In the genomic region with DNA sequence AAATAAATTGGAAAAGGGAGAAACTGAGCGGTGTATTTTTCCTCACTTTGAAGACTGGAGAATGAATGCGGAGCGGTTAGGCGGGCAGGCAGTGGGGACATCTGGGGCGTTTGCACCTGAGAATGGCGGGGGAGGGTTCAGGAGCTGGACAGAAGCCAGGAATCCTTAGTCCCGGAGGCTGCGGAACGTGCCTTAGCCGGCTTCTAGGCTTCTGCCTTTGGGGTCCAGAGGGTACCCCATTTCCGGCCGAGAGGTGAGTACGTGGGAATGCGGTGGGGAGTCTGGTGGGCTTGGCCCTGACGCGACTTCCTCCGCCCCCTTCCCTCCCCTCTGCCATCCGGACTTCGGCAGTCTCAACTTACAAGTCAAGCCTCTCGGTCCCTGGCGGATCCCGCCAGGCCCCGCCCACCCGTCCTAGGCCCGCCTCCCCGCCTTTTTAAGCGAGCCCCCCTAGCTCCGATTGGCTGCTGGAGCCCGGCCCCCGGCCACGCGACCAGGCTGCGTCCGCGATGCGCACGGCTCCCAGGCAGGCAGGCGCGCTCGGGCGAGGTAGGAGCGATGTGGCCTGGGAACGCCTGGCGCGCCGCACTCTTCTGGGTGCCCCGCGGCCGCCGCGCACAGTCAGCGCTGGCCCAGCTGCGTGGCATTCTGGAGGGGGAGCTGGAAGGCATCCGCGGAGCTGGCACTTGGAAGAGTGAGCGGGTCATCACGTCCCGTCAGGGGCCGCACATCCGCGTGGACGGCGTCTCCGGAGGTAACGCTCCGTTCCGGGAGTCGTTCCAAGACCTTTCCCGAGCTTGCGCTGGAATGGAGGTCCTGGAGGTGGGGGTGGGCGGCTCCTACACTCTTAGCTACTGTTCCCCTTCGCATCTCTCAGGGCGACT, we compare ENCODE assay signal across 1 cellular context.
TF ChIP-seq lines count a peak whose summit lies in the region.

A gene (plus strand): TSS at position 525 of the 884 bp plus-strand sequence. CDS start 34 bp downstream, at position 559.

TF ChIP-seq in K562, 482 proteins besides CTCF, POLR2A, EP300 and RAD21 (continued from another document and continues in another):
- TF ChIP-seq ZBTB8A (IDR thresholded peaks at IDR 0.05; ENCODE audit: partially characterized antibody) (no peak), GTF2A2 (tag; IDR thresholded peaks at IDR 0.05) (no peak), ZNF77 (CRISPR knock-in tag; IDR thresholded peaks at IDR 0.05) (no peak), POLR2AphosphoS5 (IDR thresholded peaks at IDR 0.05; ENCODE audit: control insufficient read depth, insufficient read depth, low read depth, low read length) (no peak), ZNF445 (CRISPR knock-in tag; IDR thresholded peaks at IDR 0.05; ENCODE audit: low read depth) (no peak), ESRRB (CRISPR knock-in tag; IDR thresholded peaks at IDR 0.05; ENCODE audit: borderline replicate concordance) (no peak), ZNF274 (IDR thresholded peaks at IDR 0.05; ENCODE audit: borderline replicate concordance, low read depth, low read length) (no peak), ZNF347 (CRISPR knock-in tag; IDR thresholded peaks at IDR 0.05; ENCODE audit: low read depth) (no peak), CBX1 (IDR thresholded peaks at IDR 0.05; ENCODE audit: low read depth) (no peak), JUNB (CRISPR knock-in tag; conservative IDR thresholded peaks at IDR 0.05) (no peak), NFIX (CRISPR knock-in tag; IDR thresholded peaks at IDR 0.05; ENCODE audit: low read depth) (no peak), PPARD (CRISPR knock-in tag; IDR thresholded peaks at IDR 0.05) (no peak), MCM3 (IDR thresholded peaks at IDR 0.05) (no peak), STAG1 (CRISPR knock-in tag; IDR thresholded peaks at IDR 0.05; ENCODE audit: borderline replicate concordance) (no peak), ETV1 (tag; conservative IDR thresholded peaks at IDR 0.05; ENCODE audit: low read depth) (0 out of 2 replicates have a peak, but pooled peaks have one; percentile 25), NFRKB (IDR thresholded peaks at IDR 0.05; ENCODE audit: low read depth) (no peak), ZC3H4 (CRISPR knock-in tag; IDR thresholded peaks at IDR 0.05; ENCODE audit: borderline replicate concordance) (no peak), XRCC4 (IDR thresholded peaks at IDR 0.05; ENCODE audit: extremely low read depth, insufficient read depth, insufficient read length) (no peak), RFX5 (IDR thresholded peaks at IDR 0.05; ENCODE audit: low read depth, low read length) (no peak), COPS2 (conservative IDR thresholded peaks at IDR 0.05) (no peak), RFX1 (IDR thresholded peaks at IDR 0.05) (no peak), ZNF23 (CRISPR knock-in tag; IDR thresholded peaks at IDR 0.05) (no peak), NCOA4 (IDR thresholded peaks at IDR 0.05; ENCODE audit: partially characterized antibody) (no peak), CBX8 (IDR thresholded peaks at IDR 0.05; ENCODE audit: borderline replicate concordance, extremely low read depth, low read depth, low read length, poor library complexity, severe bottlenecking) (no peak), HLTF (IDR thresholded peaks at IDR 0.05) (no peak), HMGN3 (IDR thresholded peaks at IDR 0.05; ENCODE audit: borderline replicate concordance, extremely low read depth, insufficient read length, low read depth, low read length) (peak; percentile 51), NR4A1 (CRISPR knock-in tag; IDR thresholded peaks at IDR 0.05) (no peak), NR4A1 (tag; IDR thresholded peaks at IDR 0.05) (no peak), L3MBTL2 (IDR thresholded peaks at IDR 0.05) (peak; percentile 66), SREBF1 (IDR thresholded peaks at IDR 0.05; ENCODE audit: borderline replicate concordance, low read depth, low read length) (no peak), ZNF3 (CRISPR knock-in tag; IDR thresholded peaks at IDR 0.05) (no peak), ZSCAN32 (CRISPR knock-in tag; IDR thresholded peaks at IDR 0.05) (no peak), ASH1L (IDR thresholded peaks at IDR 0.05; ENCODE audit: borderline replicate concordance, low read depth, partially characterized antibody) (no peak), GATA2 (CRISPR knock-in tag; IDR thresholded peaks at IDR 0.05) (no peak), ZNF717 (CRISPR knock-in tag; IDR thresholded peaks at IDR 0.05) (no peak), ZNF408 (CRISPR knock-in tag; IDR thresholded peaks at IDR 0.05; ENCODE audit: low read depth) (no peak), HEY1 (CRISPR knock-in tag; IDR thresholded peaks at IDR 0.05; ENCODE audit: borderline replicate concordance) (no peak), XRCC3 (IDR thresholded peaks at IDR 0.05) (no peak)
- TF ChIP-seq, protein P1, sequence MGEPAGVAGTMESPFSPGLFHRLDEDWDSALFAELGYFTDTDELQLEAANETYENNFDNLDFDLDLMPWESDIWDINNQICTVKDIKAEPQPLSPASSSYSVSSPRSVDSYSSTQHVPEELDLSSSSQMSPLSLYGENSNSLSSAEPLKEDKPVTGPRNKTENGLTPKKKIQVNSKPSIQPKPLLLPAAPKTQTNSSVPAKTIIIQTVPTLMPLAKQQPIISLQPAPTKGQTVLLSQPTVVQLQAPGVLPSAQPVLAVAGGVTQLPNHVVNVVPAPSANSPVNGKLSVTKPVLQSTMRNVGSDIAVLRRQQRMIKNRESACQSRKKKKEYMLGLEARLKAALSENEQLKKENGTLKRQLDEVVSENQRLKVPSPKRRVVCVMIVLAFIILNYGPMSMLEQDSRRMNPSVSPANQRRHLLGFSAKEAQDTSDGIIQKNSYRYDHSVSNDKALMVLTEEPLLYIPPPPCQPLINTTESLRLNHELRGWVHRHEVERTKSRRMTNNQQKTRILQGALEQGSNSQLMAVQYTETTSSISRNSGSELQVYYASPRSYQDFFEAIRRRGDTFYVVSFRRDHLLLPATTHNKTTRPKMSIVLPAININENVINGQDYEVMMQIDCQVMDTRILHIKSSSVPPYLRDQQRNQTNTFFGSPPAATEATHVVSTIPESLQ (CRISPR knock-in tag; IDR thresholded peaks at IDR 0.05), result no peak
- TF ChIP-seq, protein P2, sequence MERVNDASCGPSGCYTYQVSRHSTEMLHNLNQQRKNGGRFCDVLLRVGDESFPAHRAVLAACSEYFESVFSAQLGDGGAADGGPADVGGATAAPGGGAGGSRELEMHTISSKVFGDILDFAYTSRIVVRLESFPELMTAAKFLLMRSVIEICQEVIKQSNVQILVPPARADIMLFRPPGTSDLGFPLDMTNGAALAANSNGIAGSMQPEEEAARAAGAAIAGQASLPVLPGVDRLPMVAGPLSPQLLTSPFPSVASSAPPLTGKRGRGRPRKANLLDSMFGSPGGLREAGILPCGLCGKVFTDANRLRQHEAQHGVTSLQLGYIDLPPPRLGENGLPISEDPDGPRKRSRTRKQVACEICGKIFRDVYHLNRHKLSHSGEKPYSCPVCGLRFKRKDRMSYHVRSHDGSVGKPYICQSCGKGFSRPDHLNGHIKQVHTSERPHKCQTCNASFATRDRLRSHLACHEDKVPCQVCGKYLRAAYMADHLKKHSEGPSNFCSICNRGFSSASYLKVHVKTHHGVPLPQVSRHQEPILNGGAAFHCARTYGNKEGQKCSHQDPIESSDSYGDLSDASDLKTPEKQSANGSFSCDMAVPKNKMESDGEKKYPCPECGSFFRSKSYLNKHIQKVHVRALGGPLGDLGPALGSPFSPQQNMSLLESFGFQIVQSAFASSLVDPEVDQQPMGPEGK (CRISPR knock-in tag; IDR thresholded peaks at IDR 0.05; ENCODE audit: borderline replicate concordance), result no peak
- TF ChIP-seq, protein P3, sequence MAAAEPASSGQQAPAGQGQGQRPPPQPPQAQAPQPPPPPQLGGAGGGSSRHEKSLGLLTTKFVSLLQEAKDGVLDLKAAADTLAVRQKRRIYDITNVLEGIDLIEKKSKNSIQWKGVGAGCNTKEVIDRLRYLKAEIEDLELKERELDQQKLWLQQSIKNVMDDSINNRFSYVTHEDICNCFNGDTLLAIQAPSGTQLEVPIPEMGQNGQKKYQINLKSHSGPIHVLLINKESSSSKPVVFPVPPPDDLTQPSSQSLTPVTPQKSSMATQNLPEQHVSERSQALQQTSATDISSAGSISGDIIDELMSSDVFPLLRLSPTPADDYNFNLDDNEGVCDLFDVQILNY (CRISPR knock-in tag; IDR thresholded peaks at IDR 0.05), result no peak
- TF ChIP-seq, protein P4, sequence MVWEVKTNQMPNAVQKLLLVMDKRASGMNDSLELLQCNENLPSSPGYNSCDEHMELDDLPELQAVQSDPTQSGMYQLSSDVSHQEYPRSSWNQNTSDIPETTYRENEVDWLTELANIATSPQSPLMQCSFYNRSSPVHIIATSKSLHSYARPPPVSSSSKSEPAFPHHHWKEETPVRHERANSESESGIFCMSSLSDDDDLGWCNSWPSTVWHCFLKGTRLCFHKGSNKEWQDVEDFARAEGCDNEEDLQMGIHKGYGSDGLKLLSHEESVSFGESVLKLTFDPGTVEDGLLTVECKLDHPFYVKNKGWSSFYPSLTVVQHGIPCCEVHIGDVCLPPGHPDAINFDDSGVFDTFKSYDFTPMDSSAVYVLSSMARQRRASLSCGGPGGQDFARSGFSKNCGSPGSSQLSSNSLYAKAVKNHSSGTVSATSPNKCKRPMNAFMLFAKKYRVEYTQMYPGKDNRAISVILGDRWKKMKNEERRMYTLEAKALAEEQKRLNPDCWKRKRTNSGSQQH (CRISPR knock-in tag; IDR thresholded peaks at IDR 0.05), result no peak
- TF ChIP-seq, protein P5, sequence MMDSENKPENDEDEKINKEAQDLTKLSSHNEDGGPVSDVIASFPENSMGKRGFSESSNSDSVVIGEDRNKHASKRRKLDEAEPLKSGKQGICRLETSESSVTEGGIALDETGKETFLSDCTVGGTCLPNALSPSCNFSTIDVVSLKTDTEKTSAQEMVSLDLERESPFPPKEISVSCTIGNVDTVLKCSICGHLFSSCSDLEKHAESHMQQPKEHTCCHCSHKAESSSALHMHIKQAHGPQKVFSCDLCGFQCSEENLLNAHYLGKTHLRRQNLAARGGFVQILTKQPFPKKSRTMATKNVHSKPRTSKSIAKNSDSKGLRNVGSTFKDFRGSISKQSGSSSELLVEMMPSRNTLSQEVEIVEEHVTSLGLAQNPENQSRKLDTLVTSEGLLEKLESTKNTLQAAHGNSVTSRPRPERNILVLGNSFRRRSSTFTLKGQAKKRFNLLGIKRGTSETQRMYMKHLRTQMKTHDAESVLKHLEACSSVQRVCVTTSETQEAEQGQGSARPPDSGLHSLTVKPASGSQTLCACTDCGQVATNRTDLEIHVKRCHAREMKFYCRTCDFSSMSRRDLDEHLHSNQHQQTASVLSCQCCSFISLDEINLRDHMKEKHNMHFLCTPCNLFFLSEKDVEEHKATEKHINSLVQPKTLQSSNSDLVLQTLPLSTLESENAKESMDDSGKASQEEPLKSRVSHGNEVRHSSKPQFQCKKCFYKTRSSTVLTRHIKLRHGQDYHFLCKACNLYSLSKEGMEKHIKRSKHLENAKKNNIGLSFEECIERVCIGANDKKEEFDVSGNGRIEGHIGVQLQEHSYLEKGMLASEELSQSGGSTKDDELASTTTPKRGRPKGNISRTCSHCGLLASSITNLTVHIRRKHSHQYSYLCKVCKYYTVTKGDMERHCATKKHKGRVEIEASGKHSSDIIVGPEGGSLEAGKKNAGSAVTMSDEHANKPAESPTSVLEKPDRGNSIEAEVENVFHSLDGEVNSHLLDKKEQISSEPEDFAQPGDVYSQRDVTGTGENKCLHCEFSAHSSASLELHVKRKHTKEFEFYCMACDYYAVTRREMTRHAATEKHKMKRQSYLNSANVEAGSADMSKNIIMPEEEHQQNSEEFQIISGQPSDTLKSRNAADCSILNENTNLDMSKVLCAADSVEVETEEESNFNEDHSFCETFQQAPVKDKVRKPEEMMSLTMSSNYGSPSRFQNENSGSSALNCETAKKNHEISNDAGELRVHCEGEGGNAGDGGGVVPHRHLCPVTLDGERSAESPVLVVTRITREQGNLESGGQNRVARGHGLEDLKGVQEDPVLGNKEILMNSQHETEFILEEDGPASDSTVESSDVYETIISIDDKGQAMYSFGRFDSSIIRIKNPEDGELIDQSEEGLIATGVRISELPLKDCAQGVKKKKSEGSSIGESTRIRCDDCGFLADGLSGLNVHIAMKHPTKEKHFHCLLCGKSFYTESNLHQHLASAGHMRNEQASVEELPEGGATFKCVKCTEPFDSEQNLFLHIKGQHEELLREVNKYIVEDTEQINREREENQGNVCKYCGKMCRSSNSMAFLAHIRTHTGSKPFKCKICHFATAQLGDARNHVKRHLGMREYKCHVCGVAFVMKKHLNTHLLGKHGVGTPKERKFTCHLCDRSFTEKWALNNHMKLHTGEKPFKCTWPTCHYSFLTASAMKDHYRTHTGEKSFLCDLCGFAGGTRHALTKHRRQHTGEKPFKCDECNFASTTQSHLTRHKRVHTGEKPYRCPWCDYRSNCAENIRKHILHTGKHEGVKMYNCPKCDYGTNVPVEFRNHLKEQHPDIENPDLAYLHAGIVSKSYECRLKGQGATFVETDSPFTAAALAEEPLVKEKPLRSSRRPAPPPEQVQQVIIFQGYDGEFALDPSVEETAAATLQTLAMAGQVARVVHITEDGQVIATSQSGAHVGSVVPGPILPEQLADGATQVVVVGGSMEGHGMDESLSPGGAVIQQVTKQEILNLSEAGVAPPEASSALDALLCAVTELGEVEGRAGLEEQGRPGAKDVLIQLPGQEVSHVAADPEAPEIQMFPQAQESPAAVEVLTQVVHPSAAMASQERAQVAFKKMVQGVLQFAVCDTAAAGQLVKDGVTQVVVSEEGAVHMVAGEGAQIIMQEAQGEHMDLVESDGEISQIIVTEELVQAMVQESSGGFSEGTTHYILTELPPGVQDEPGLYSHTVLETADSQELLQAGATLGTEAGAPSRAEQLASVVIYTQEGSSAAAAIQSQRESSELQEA (IDR thresholded peaks at IDR 0.05; ENCODE audit: low read depth), result no peak
- TF ChIP-seq, protein P6, sequence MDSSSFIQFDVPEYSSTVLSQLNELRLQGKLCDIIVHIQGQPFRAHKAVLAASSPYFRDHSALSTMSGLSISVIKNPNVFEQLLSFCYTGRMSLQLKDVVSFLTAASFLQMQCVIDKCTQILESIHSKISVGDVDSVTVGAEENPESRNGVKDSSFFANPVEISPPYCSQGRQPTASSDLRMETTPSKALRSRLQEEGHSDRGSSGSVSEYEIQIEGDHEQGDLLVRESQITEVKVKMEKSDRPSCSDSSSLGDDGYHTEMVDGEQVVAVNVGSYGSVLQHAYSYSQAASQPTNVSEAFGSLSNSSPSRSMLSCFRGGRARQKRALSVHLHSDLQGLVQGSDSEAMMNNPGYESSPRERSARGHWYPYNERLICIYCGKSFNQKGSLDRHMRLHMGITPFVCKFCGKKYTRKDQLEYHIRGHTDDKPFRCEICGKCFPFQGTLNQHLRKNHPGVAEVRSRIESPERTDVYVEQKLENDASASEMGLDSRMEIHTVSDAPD (CRISPR knock-in tag; IDR thresholded peaks at IDR 0.05), result no peak
- TF ChIP-seq, protein P7, sequence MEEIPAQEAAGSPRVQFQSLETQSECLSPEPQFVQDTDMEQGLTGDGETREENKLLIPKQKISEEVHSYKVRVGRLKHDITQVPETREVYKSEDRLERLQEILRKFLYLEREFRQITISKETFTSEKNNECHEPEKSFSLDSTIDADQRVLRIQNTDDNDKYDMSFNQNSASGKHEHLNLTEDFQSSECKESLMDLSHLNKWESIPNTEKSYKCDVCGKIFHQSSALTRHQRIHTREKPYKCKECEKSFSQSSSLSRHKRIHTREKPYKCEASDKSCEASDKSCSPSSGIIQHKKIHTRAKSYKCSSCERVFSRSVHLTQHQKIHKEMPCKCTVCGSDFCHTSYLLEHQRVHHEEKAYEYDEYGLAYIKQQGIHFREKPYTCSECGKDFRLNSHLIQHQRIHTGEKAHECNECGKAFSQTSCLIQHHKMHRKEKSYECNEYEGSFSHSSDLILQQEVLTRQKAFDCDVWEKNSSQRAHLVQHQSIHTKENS (CRISPR knock-in tag; IDR thresholded peaks at IDR 0.05), result no peak
